1 cellular context compared by ENCODE assay signal in the genomic region with DNA sequence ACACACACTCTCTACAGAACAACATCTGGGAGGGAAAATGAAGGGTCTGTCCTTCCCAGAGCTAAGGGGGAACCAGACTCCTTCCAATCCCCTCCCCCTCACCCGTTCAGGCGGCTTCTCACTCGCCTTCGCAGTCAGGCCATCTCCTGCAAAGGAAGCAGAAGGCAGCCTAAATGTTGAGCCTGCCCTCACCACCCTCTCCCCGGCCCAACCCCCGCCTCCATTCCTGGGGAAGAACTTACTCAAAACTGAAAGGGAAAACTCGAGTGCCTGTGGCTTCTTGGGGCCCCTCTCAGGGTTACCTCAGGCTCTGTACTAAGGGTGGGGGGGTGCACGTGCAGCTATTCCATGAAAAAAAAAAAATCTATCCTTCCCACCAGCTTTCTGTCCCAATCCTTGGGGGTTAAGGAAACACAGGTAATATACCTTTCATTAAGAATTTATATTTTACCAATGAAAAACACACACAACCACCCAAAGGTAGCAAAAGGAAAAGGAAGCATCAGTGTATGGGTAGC.
TF ChIP-seq lines count a peak whose summit lies in the region.

No MANE protein-coding gene starts in this region.

TF ChIP-seq in HepG2, 621 proteins besides CTCF, POLR2A, EP300 and RAD21:
- no peak for TF ChIP-seq GPBP1L1 (CRISPR knock-in tag; IDR thresholded peaks at IDR 0.05)
